In the genomic region with DNA sequence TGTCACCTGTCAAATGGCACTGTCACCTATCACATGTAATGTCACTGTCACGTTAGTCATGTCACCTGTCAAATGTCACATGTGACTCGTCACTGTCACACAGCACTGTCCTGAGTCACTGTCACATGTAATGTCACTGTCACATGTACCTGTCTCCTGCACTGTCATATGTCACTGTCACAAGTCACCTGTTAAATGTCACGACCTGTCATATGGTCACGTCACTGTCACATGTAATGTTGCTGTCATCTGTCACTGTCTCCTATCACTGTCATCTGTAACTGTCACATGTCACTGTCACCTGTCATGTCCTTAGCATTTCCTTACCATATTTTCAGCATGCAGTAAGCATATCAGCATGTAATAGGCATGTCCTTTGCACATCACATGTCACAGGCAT, we compare ENCODE assay signal across 20 cellular contexts.
"Had no signal": no experiment of that assay in that cellular context is flagged by ENCODE, and none has a peak within 500 bp of the region (broad histone marks: within the 10 kb centered on the region; RNA-seq: fewer than 3 reads in every experiment).

No MANE protein-coding gene starts in this region.

- DNase-seq: activated CD4-positive, alpha-beta T cell treated with anti-CD3 and anti-CD28 coated beads for 4 hours; activated CD8-positive, alpha-beta memory T cell treated with anti-CD3 and anti-CD28 coated beads, Interleukin-2, amount 50 U/mL, for 4 hours; activated CD8-positive, alpha-beta T cell treated with anti-CD3 and anti-CD28 coated beads for 36 hours; activated effector memory CD4-positive, alpha-beta T cell treated with anti-CD3 and anti-CD28 coated beads, Interleukin-2, amount 50 U/mL, for 16 hours; activated naive CD4-positive, alpha-beta T cell treated with anti-CD3 and anti-CD28 coated beads, Interleukin-2, amount 10 ng/mL, durations not matched to agents 7 days and 5 days; activated naive CD8-positive, alpha-beta T cell treated with anti-CD3 and anti-CD28 coated beads for 36 hours; anterior cingulate cortex; cerebellar nuclear complex; Karpas-422; MM.1S; NCI-H1105; NCI-H1436; NCI-H1694 treated with DMSO at 0.1 percent for 48 hours; NCI-H2081; NCI-H446; NCI-H524; PC-3; SHP77 treated with DMSO at 0.1 percent for 48 hours had no signal

- FAIRE-seq: RCC 7860 had no signal

- ATAC-seq: activated CD4-positive, CD25-positive, alpha-beta regulatory T cell treated with anti-CD3 and anti-CD28 coated beads, Interleukin-2, amount 50 U/mL, for 24 hours; activated CD8-positive, alpha-beta T cell treated with anti-CD3 and anti-CD28 coated beads for 36 hours; PC-3 had no signal
